ENCODE assay signal across 8 cellular contexts in genomic region chr2:16900405-16901025, GRCh38.
DNase-seq lines count a peak whose midpoint lies in the region; ATAC-seq, FAIRE-seq and TF ChIP-seq lines count a peak whose summit lies in the region.

No MANE protein-coding gene starts in this region.

- H2BK15ac ChIP-seq in mesenchymal stem cell (ENCODE audit: low read depth, poor library complexity, severe bottlenecking) = no peak overlapping the region

- H3K27ac Mint-ChIP-seq in CD8-positive, alpha-beta memory T cell = no peak overlapping the region

- CTCF ChIA-PET in CD8-positive, alpha-beta memory T cell (lab: Charles Lee) = no interaction called here

- H3K79me1 ChIP-seq in mesenchymal stem cell (replicated peaks; ENCODE audit: low read length, poor library complexity, severe bottlenecking) = no peaks in the 10 kb centered on the region

- WGBS in pancreas, 2 donors = 33 to 54% methylated on average over 6 of the region's 6 CpGs
- WGBS in suprapubic skin = 61% methylated on average over 6 of the region's 6 CpGs
- 34% methylated on average over 4 of the region's 6 CpGs for WGBS in mesenchymal stem cell

- H4K8ac ChIP-seq in mesenchymal stem cell (ENCODE audit: low read length) = no peak overlapping the region

- DNase-seq in GM12891 (ENCODE audit: insufficient read length, low spot score) (no peak), astrocyte of the hippocampus (ENCODE audit: low read depth, low spot score) (peak; percentile 3), pancreas (peak in 2 of 6 donors; percentile 23), suprapubic skin (ENCODE audit: low spot score in 2 of 2) (no peak), mesenchymal stem cell (no peak)
- no peak for DNase-seq in CD8-positive, alpha-beta memory T cell

- H3K4me3 ChIP-seq in KMS-11 (IDR thresholded peaks at IDR 0.05; ENCODE audit: insufficient read depth, low read depth, low read length) = no peak overlapping the region
- H3K4me3 ChIP-seq in pancreas = no peak overlapping the region
- no peak overlapping the region for H3K4me3 ChIP-seq in suprapubic skin
- H3K4me3 ChIP-seq in CD8-positive, alpha-beta memory T cell (ENCODE audit: low read length) = no peak overlapping the region
- no peak overlapping the region for H3K4me3 ChIP-seq in mesenchymal stem cell (ENCODE audit: insufficient read depth in 1 of 2, low read depth in 1 of 2, low read length in 2 of 2)

- H3K4me3 Mint-ChIP-seq in CD8-positive, alpha-beta memory T cell = no peak overlapping the region

- no peak overlapping the region for H2BK12ac ChIP-seq in mesenchymal stem cell (ENCODE audit: low read length in 2 of 2)

- no peaks in the 10 kb centered on the region for H3K79me2 ChIP-seq in KMS-11 (ENCODE audit: insufficient read depth, low read depth)

- no peaks in the 10 kb centered on the region for H3K27me3 ChIP-seq in KMS-11 (ENCODE audit: insufficient read depth, low read depth)
- H3K27me3 ChIP-seq in pancreas = no peaks in the 10 kb centered on the region
- H3K27me3 ChIP-seq in suprapubic skin = no peaks in the 10 kb centered on the region
- no peaks in the 10 kb centered on the region for H3K27me3 ChIP-seq in CD8-positive, alpha-beta memory T cell (ENCODE audit: insufficient read depth, low read length, poor library complexity, severe bottlenecking)
- no peaks in the 10 kb centered on the region for H3K27me3 ChIP-seq in mesenchymal stem cell (ENCODE audit: control insufficient read depth in 1 of 2, insufficient read depth in 1 of 2, low read length in 2 of 2)

- no peak overlapping the region for H3K23ac ChIP-seq in mesenchymal stem cell (ENCODE audit: low read length in 2 of 2)

- H3K27ac ChIP-seq in KMS-11 (no peak overlapping the region), pancreas (no peak overlapping the region), suprapubic skin (no peak overlapping the region), mesenchymal stem cell (ENCODE audit: low read length, poor library complexity, severe bottlenecking) (no peak overlapping the region)
- H3K27ac ChIP-seq in CD8-positive, alpha-beta memory T cell (ENCODE audit: low read depth, low read length) = no peak overlapping the region

- no peak for TF ChIP-seq EP300 in suprapubic skin (IDR thresholded peaks at IDR 0.05)

- no peak overlapping the region for H4K91ac ChIP-seq in mesenchymal stem cell (ENCODE audit: low read length)

- H3K18ac ChIP-seq in mesenchymal stem cell (ENCODE audit: low read depth in 1 of 2, low read length in 2 of 2) = no peak overlapping the region

- H3K36me3 ChIP-seq in KMS-11 (ENCODE audit: insufficient read depth) (no peaks in the 10 kb centered on the region), pancreas (no peaks in the 10 kb centered on the region), suprapubic skin (no peaks in the 10 kb centered on the region), mesenchymal stem cell (ENCODE audit: control insufficient read depth in 1 of 2, insufficient read depth in 2 of 2, low read depth in 1 of 2, low read length in 2 of 2) (no peaks in the 10 kb centered on the region)
- H3K36me3 ChIP-seq in CD8-positive, alpha-beta memory T cell (ENCODE audit: insufficient read depth, low read length) = no peaks in the 10 kb centered on the region

- peak; percentile 55; the same call in 1 of the 2 replicates for TF ChIP-seq CTCF in KMS-11 (conservative IDR thresholded peaks at IDR 0.05; ENCODE audit: low read depth, low read length)
- peak in 3 of 4 donors; percentile 37 to 47 (median 45) for TF ChIP-seq CTCF in pancreas (IDR thresholded peaks at IDR 0.05)
- peak in 1 of 2 donors; percentile 42 for TF ChIP-seq CTCF in suprapubic skin (IDR thresholded peaks at IDR 0.05)

- no peaks in the 10 kb centered on the region for H3K4me1 Mint-ChIP-seq in CD8-positive, alpha-beta memory T cell

- H2BK5ac ChIP-seq in mesenchymal stem cell (ENCODE audit: low read depth, low read length, poor library complexity, severe bottlenecking) = no peak overlapping the region

- intact Hi-C loops in pancreas (cut with DNase I) = no loop called here

- H2AFZ ChIP-seq in KMS-11 (ENCODE audit: low read depth) (no peak overlapping the region), mesenchymal stem cell (ENCODE audit: low read depth, low read length) (no peak overlapping the region)

- H3K4me1 ChIP-seq in KMS-11 (ENCODE audit: low read depth, poor library complexity, severe bottlenecking) = no peaks in the 10 kb centered on the region
- H3K4me1 ChIP-seq in pancreas = no peaks in the 10 kb centered on the region
- H3K4me1 ChIP-seq in suprapubic skin = no peaks in the 10 kb centered on the region
- H3K4me1 ChIP-seq in CD8-positive, alpha-beta memory T cell (ENCODE audit: insufficient read depth, low read length) = no peaks in the 10 kb centered on the region
- H3K4me1 ChIP-seq in mesenchymal stem cell (ENCODE audit: control insufficient read depth, insufficient read depth, low read depth, low read length) = no peaks in the 10 kb centered on the region

- no peak overlapping the region for H3K14ac ChIP-seq in mesenchymal stem cell (ENCODE audit: low read length in 2 of 2)

- POLR2A ChIA-PET in CD8-positive, alpha-beta memory T cell (lab: Charles Lee) = no interaction called here

- H2BK120ac ChIP-seq in mesenchymal stem cell (ENCODE audit: low read depth, low read length) = no peak overlapping the region

- no peaks in the 10 kb centered on the region for H4K20me1 ChIP-seq in KMS-11 (ENCODE audit: insufficient read depth)

- H3K9me3 ChIP-seq in pancreas (no peaks in the 10 kb centered on the region), suprapubic skin (no peaks in the 10 kb centered on the region), mesenchymal stem cell (ENCODE audit: control insufficient read depth, low read length) (no peaks in the 10 kb centered on the region)
- no peaks in the 10 kb centered on the region for H3K9me3 ChIP-seq in CD8-positive, alpha-beta memory T cell (ENCODE audit: low read length)

- no peaks in the 10 kb centered on the region for H3K27me3 Mint-ChIP-seq in CD8-positive, alpha-beta memory T cell

- peaks cover 0 to 4% (median 1%) of the 10 kb centered on the region in 5 donors for H3K9me3 Mint-ChIP-seq in CD8-positive, alpha-beta memory T cell

- TF ChIP-seq POLR2A in GM12891 (IDR thresholded peaks at IDR 0.05; ENCODE audit: low read depth, low read length) (no peak), suprapubic skin (IDR thresholded peaks at IDR 0.05) (no peak)

- no peak overlapping the region for H2AK5ac ChIP-seq in mesenchymal stem cell (ENCODE audit: low read length, severe bottlenecking)

- FAIRE-seq in GM12891 (lab: Jason Lieb, UNC) = peak; percentile 79
- FAIRE-seq in pancreas (lab: Jason Lieb, UNC) = no peak

- H3K4ac ChIP-seq in mesenchymal stem cell (ENCODE audit: low read depth in 1 of 2, low read length in 2 of 2) = no peak overlapping the region

- ATAC-seq in GM21825 (IDR thresholded peaks at IDR 0.05; ENCODE audit: unreplicated experiment) (peak; percentile 69), pancreas (peak in 3 of 4 donors; percentile 43 to 62 (median 60))

- H3K4me2 ChIP-seq in KMS-11 (no peak overlapping the region), mesenchymal stem cell (ENCODE audit: low read length, poor library complexity, severe bottlenecking) (no peak overlapping the region)

- no peak overlapping the region for H3K9ac ChIP-seq in KMS-11
- H3K9ac ChIP-seq in mesenchymal stem cell (ENCODE audit: low read length) = no peak overlapping the region

- H3K36me3 Mint-ChIP-seq in CD8-positive, alpha-beta memory T cell = no peaks in the 10 kb centered on the region

TF ChIP-seq in GM12891, 5 proteins besides CTCF, POLR2A, EP300 and RAD21:
- TF ChIP-seq SPI1 (IDR thresholded peaks at IDR 0.05; ENCODE audit: low read depth, low read length) = no peak
- TF ChIP-seq POLR2AphosphoS5 (IDR thresholded peaks at IDR 0.05; ENCODE audit: low read depth, low read length) = no peak
- TF ChIP-seq TAF1 (IDR thresholded peaks at IDR 0.05; ENCODE audit: low read depth, low read length) = no peak
- TF ChIP-seq POU2F2 (IDR thresholded peaks at IDR 0.05; ENCODE audit: low read depth, low read length) = no peak
- no peak for TF ChIP-seq PAX5 (IDR thresholded peaks at IDR 0.05; ENCODE audit: insufficient read depth, low read length, severe bottlenecking)
